Comparison of ENCODE assay signal across 1 cellular context in genomic region chr3:153164009-153164550, GRCh38.
TF ChIP-seq lines count a peak whose summit lies in the region.

No MANE protein-coding gene starts in this region.

TF ChIP-seq in H1, 55 proteins besides CTCF, POLR2A, EP300 and RAD21:
- TF ChIP-seq CTBP2 (IDR thresholded peaks at IDR 0.05; ENCODE audit: borderline replicate concordance, insufficient read depth, insufficient read length, low read length) (no peak), BRCA1 (IDR thresholded peaks at IDR 0.05; ENCODE audit: low read depth, low read length) (no peak), MAX (IDR thresholded peaks at IDR 0.05) (no peak), YY1 (IDR thresholded peaks at IDR 0.05; ENCODE audit: low read depth, low read length) (no peak), JUND (IDR thresholded peaks at IDR 0.05; ENCODE audit: low read length) (no peak), TCF12 (IDR thresholded peaks at IDR 0.05; ENCODE audit: low read depth, low read length) (no peak), NRF1 (IDR thresholded peaks at IDR 0.05; ENCODE audit: low read depth, low read length) (no peak), KDM1A (IDR thresholded peaks at IDR 0.05; ENCODE audit: borderline replicate concordance, low read length) (no peak), POU5F1 (IDR thresholded peaks at IDR 0.05; ENCODE audit: low read depth, low read length) (no peak), SRF (IDR thresholded peaks at IDR 0.05; ENCODE audit: low read depth, low read length) (no peak), RXRA (IDR thresholded peaks at IDR 0.05; ENCODE audit: insufficient read depth, low read depth, low read length) (no peak), BACH1 (IDR thresholded peaks at IDR 0.05; ENCODE audit: low read length) (no peak), KDM5A (IDR thresholded peaks at IDR 0.05; ENCODE audit: low read length) (no peak), POLR2AphosphoS5 (IDR thresholded peaks at IDR 0.05; ENCODE audit: low read depth, low read length) (no peak), ASH2L (IDR thresholded peaks at IDR 0.05; ENCODE audit: low read length) (no peak)
